8 cellular contexts compared by ENCODE assay signal in the genomic region with DNA sequence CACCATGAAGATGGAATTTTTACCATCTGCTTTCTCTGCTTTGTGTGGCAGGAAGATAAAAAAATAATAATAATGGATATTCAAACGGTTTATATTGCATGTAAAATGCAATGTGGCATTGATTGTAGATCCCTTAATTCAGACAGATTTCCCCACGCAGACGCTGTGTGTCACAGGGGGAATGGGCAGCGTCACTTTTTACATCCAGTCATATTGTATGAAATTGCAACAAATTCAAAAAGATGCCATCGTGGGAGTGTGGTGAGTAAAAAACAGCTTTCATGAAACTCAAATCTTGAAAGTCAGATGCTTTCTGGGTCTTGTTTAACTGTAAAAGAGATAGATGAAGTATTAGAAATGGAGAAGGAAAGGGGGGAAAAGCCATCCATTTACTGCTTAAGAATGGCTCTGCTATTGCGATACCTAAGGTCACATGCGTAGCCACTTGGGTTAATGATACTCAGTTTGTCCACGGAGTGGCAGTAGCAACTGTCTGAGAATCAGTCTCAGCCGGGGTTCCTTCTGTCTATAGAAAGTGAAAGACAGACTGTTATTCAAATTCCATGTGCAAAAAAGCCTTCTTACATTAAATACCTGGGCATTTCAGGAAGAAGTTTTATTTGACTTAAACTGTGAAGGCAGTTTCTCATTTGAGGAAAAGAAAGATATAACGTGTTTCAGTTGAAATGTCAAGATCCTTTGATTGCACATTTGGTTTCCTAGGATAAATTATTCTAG. TPM values are rescaled to one million over a fixed set of nuclear protein-coding genes. Genes with fewer than 3 reads are reported as not detected.
DNase-seq lines count a peak whose midpoint lies in the region; ATAC-seq and TF ChIP-seq lines count a peak whose summit lies in the region.

No MANE protein-coding gene starts in this region.

- peak; percentile 45 for DNase-seq in BE2C
- DNase-seq in NCI-H524 (lab: John Stamatoyannopoulos, UW) = peak; percentile 37 to 67
- peak; percentile 53 to 56 for DNase-seq in activated CD4-positive, alpha-beta T cell treated with anti-CD3 and anti-CD28 coated beads, Interleukin-2, amount 50 U/mL, for 4 hours
- peak; percentile 59 for DNase-seq in endothelial cell (ENCODE audit: low spot score)
- peak in 1 of 3 donors; percentile 76 for DNase-seq in mucosa of descending colon

- H3K4me1 ChIP-seq in BE2C (no peaks in the 10 kb centered on the region), mucosa of descending colon (ENCODE audit: low read depth) (peaks cover 2% of the 10 kb centered on the region), stomach smooth muscle (ENCODE audit: control insufficient read depth, insufficient read depth, low read length) (peaks cover 21% of the 10 kb centered on the region)

- H3K9me3 ChIP-seq in BE2C (no peaks in the 10 kb centered on the region), mucosa of descending colon (no peaks in the 10 kb centered on the region), stomach smooth muscle (ENCODE audit: control insufficient read depth in 2 of 2, low read length in 2 of 2) (no peaks in the 10 kb centered on the region)

- H3K36me3 ChIP-seq in BE2C = no peaks in the 10 kb centered on the region
- H3K36me3 ChIP-seq in mucosa of descending colon (ENCODE audit: low read depth) = no peaks in the 10 kb centered on the region
- peaks cover 0 to 3% of the 10 kb centered on the region in 2 donors for H3K36me3 ChIP-seq in stomach smooth muscle (ENCODE audit: control insufficient read depth in 2 of 2, insufficient read depth in 2 of 2, low read length in 2 of 2)

- no peak overlapping the region for H3K27ac Mint-ChIP-seq in endothelial cell (ENCODE audit: unreplicated experiment)

- TF ChIP-seq CTCF in BE2C (IDR thresholded peaks at IDR 0.05; ENCODE audit: low read depth, low read length) (peak; percentile 63), endothelial cell (IDR thresholded peaks at IDR 0.05; ENCODE audit: unreplicated experiment) (no peak), mucosa of descending colon (IDR thresholded peaks at IDR 0.05) (peak; percentile 32)

- ATAC-seq in GM18873 (IDR thresholded peaks at IDR 0.05; ENCODE audit: low FRiP score, unreplicated experiment) (peak; percentile 91), HG03103 (IDR thresholded peaks at IDR 0.05; ENCODE audit: low read depth, unreplicated experiment) (peak; percentile 90), mucosa of descending colon (peak; percentile 98)

- peak overlapping the region; percentile 0 to 6 for H3K9ac ChIP-seq in stomach smooth muscle (ENCODE audit: low read length in 2 of 2)

- peaks cover 11% of the 10 kb centered on the region for H3K27me3 Mint-ChIP-seq in endothelial cell (ENCODE audit: unreplicated experiment)

- intact Hi-C loops in mucosa of descending colon (cut with DNase I, micrococcal nuclease) = loop anchor here (5.0 to 10.0 kb wide), 2 partner anchors 182 to 185 kb away; no protein-coding TSS in a partner anchor

- no peaks in the 10 kb centered on the region for H3K36me3 Mint-ChIP-seq in endothelial cell (ENCODE audit: low read depth, unreplicated experiment)

- no peak overlapping the region for H3K4me3 Mint-ChIP-seq in endothelial cell (ENCODE audit: unreplicated experiment)

- peaks cover 39% of the 10 kb centered on the region for H3K4me1 Mint-ChIP-seq in endothelial cell (ENCODE audit: unreplicated experiment)

- no peak overlapping the region for H3K27ac ChIP-seq in stomach smooth muscle (ENCODE audit: low read length)

- no peaks in the 10 kb centered on the region for H3K27me3 ChIP-seq in BE2C
- no peaks in the 10 kb centered on the region for H3K27me3 ChIP-seq in stomach smooth muscle (ENCODE audit: control insufficient read depth in 1 of 2, insufficient read depth in 2 of 2, low read length in 2 of 2)

- no peaks in the 10 kb centered on the region for H3K9me3 Mint-ChIP-seq in endothelial cell (ENCODE audit: unreplicated experiment)

- H3K4me3 ChIP-seq in BE2C (ENCODE audit: low read depth, low read length) (peak overlapping the region; percentile 37), mucosa of descending colon (no peak overlapping the region), stomach smooth muscle (ENCODE audit: low read length in 2 of 2) (peak overlapping the region; percentile 32 to 64)

RNA-seq across cellular contexts. Expression of gene BTD, which starts 28.5 kb away (rescaled TPM):
- polyA plus RNA-seq in BE2C (2012; ENCODE audit: insufficient read depth, insufficient read length, low read depth) = 2.3 TPM
- total RNA-seq in endothelial cell (ENCODE audit: unreplicated experiment) (13.1 TPM), mucosa of descending colon (10 to 100 TPM; 22.6 to 32.5 (median 26.6) TPM)

RNA-seq across cellular contexts. Expression of gene HACL1, which starts 28.7 kb away (rescaled TPM):
- polyA plus RNA-seq in BE2C (2012; ENCODE audit: insufficient read depth, insufficient read length, low read depth) = 9.7 TPM
- 17.5 TPM for total RNA-seq in endothelial cell (ENCODE audit: unreplicated experiment)
- total RNA-seq in mucosa of descending colon = 10 to 100 TPM; 15.0 to 24.2 (median 19.4) TPM
